ENCODE assay signal across 8 cellular contexts in genomic region chr1:160193091-160193819, GRCh38. TPM values are rescaled to one million over a fixed set of nuclear protein-coding genes. Genes with fewer than 3 reads are reported as not detected.
A peak's percentile ranks its signal among the peaks of the same experiment; 100 is the strongest.
DNase-seq lines count a peak whose midpoint lies in the region; ATAC-seq and TF ChIP-seq lines count a peak whose summit lies in the region.

No MANE protein-coding gene starts in this region.

- no peak overlapping the region for H3K4me3 Mint-ChIP-seq in activated T-helper 17 cell treated with anti-CD3 and anti-CD28 coated beads, Interleukin-2, amount 50 U/mL, for 72 hours
- no peak overlapping the region for H3K4me3 Mint-ChIP-seq in nephron

- peak; percentile 88 to 96 (median 94) for TF ChIP-seq CTCF in nephron (IDR thresholded peaks at IDR 0.05; ENCODE audit: unreplicated experiment in 3 of 3)

- in situ Hi-C loops in ACHN (cut with HindIII; ENCODE audit: low pct_ligation_motif_present, low pct_unique_long_range_greater_than_20kb, low sequenced_read_pairs): no loop called here

- no peak overlapping the region for H3K27ac Mint-ChIP-seq in activated T-helper 17 cell treated with anti-CD3 and anti-CD28 coated beads, Interleukin-2, amount 50 U/mL, for 72 hours
- no peak overlapping the region for H3K27ac Mint-ChIP-seq in nephron

- no peaks in the 10 kb centered on the region for H3K9me3 Mint-ChIP-seq in activated T-helper 17 cell treated with anti-CD3 and anti-CD28 coated beads, Interleukin-2, amount 50 U/mL, for 72 hours
- no peaks in the 10 kb centered on the region for H3K9me3 Mint-ChIP-seq in nephron

- DNase-seq in ACHN: peak; percentile 85
- DNase-seq in LoVo (ENCODE audit: low spot score): peak; percentile 80
- DNase-seq in RPMI8226: peak; percentile 89
- DNase-seq in fibroblast of the conjunctiva (ENCODE audit: low read depth): peak; percentile 79
- peak; percentile 36 to 78 (median 70) for DNase-seq in stimulated activated naive CD4-positive, alpha-beta T cell (lab: John Stamatoyannopoulos, UW)

- peaks cover 2% of the 10 kb centered on the region for H3K27me3 Mint-ChIP-seq in activated T-helper 17 cell treated with anti-CD3 and anti-CD28 coated beads, Interleukin-2, amount 50 U/mL, for 72 hours
- peaks cover 7% of the 10 kb centered on the region for H3K27me3 Mint-ChIP-seq in nephron (ENCODE audit: low read depth)

- peak; percentile 81 for ATAC-seq in GM18907 (IDR thresholded peaks at IDR 0.05; ENCODE audit: unreplicated experiment)
- ATAC-seq in activated T-helper 17 cell treated with anti-CD3 and anti-CD28 coated beads, Interleukin-2, amount 50 U/mL, for 72 hours (replicated peaks): peak; percentile 81

- H3K36me3 Mint-ChIP-seq in activated T-helper 17 cell treated with anti-CD3 and anti-CD28 coated beads, Interleukin-2, amount 50 U/mL, for 72 hours (ENCODE audit: low read depth): no peaks in the 10 kb centered on the region
- no peaks in the 10 kb centered on the region for H3K36me3 Mint-ChIP-seq in nephron (ENCODE audit: low read depth)

- H3K4me1 Mint-ChIP-seq in activated T-helper 17 cell treated with anti-CD3 and anti-CD28 coated beads, Interleukin-2, amount 50 U/mL, for 72 hours: no peaks in the 10 kb centered on the region
- peaks cover 19% of the 10 kb centered on the region for H3K4me1 Mint-ChIP-seq in nephron

RNA-seq across cellular contexts. Expression of gene CASQ1, which starts 2.9 kb away (rescaled TPM):
- not detected for total RNA-seq in activated T-helper 17 cell treated with anti-CD3 and anti-CD28 coated beads, Interleukin-2, amount 50 U/mL, for 72 hours

RNA-seq across cellular contexts. Expression of gene PEA15, which starts 11.9 kb away (rescaled TPM):
- total RNA-seq in activated T-helper 17 cell treated with anti-CD3 and anti-CD28 coated beads, Interleukin-2, amount 50 U/mL, for 72 hours: 10 to 100 TPM; 48.7 to 49.4 TPM

RNA-seq across cellular contexts. Expression of gene ATP1A4, which starts 41.9 kb away (rescaled TPM):
- under 1 TPM in 1 of 2 donors, not detected in 1; 0.48 TPM for total RNA-seq in activated T-helper 17 cell treated with anti-CD3 and anti-CD28 coated beads, Interleukin-2, amount 50 U/mL, for 72 hours

Comparison
In these comparisons a context has a peak if more than half of its experiments do, and no peak if none do; other contexts are left out.
1. Peak in every context shown above with its lines: DNase-seq and ATAC-seq.